Comparison of ENCODE assay signal across 9 cellular contexts in genomic region chr20:37406010-37406998, GRCh38.
DNase-seq lines count a peak whose midpoint lies in the region; ATAC-seq, FAIRE-seq and TF ChIP-seq lines count a peak whose summit lies in the region.
"Had no signal": no experiment of that assay in that cellular context is flagged by ENCODE, and none has a peak within 500 bp of the region (broad histone marks: within the 10 kb centered on the region; RNA-seq: fewer than 3 reads in every experiment).

No MANE protein-coding gene starts in this region.

- H3K27me3 ChIP-seq in Peyer's patch (no peaks in the 10 kb centered on the region), K562 (ENCODE audit: control insufficient read depth in 2 of 2, insufficient read depth in 2 of 2, low read length in 2 of 2) (peaks cover 30 to 39% of the 10 kb centered on the region in 2 experiments), keratinocyte (ENCODE audit: control insufficient read depth, extremely low read depth, insufficient read depth, low read length) (peaks cover 30% of the 10 kb centered on the region)

- intact Hi-C loops in K562 (cut with micrococcal nuclease): no loop called here

- TF ChIP-seq CTCF in Peyer's patch (IDR thresholded peaks at IDR 0.05) (no peak), K562 (IDR thresholded peaks at IDR 0.05 in 2 of 3, conservative IDR thresholded peaks at IDR 0.05 in 1 of 3; ENCODE audit: insufficient read depth in 2 of 3, low read depth in 1 of 3, low read length in 3 of 3) (no peak), keratinocyte (optimal IDR thresholded peaks at IDR 0.05 in 1 of 3, IDR thresholded peaks at IDR 0.05 in 1 of 3, conservative IDR thresholded peaks at IDR 0.05 in 1 of 3; ENCODE audit: extremely low read depth in 1 of 3, insufficient read depth in 2 of 3, low read length in 3 of 3) (no peak)

- DNase-seq in DMS 273 (lab: John Stamatoyannopoulos, UW; ENCODE audit: unreplicated experiment) (peak; percentile 86), DMS 273 treated with DMSO at 0.1 percent for 48 hours (lab: John Stamatoyannopoulos, UW) (no peak), Peyer's patch (peak in 2 of 3 donors; percentile 61 to 67), K562 (ENCODE audit: extremely low read depth in 1 of 4, low spot score in 3 of 4) (peak; percentile 75 to 96 (median 93)), keratinocyte (ENCODE audit: low read depth, low spot score) (no peak)
- DNase-seq in stimulated activated CD4-positive, alpha-beta T cell treated with anti-CD3 and anti-CD28 coated beads, Interleukin-15, amount 100 ng/mL, for 24 hours: peak; percentile 65

- whole genome bisulfite sequencing in K562 (ENCODE audit: insufficient coverage, low coverage, missing lambda C conversion rate): 28% methylated on average over 29 of the region's 49 CpGs

- H2AFZ ChIP-seq in K562 (ENCODE audit: low read depth, low read length) (peak overlapping the region; percentile 96), keratinocyte (ENCODE audit: control insufficient read depth, low read length) (peak overlapping the region; percentile 65)

- FAIRE-seq in K562 (lab: Jason Lieb, UNC) (peak; percentile 55), keratinocyte (lab: Jason Lieb, UNC) (peak; percentile 13)
- FAIRE-seq: A204.1 had no signal

- BruUV-seq in K562 (replicated peaks; lab: Mats Ljungman, UMichigan): no TSS peak

- CTCF ChIA-PET in K562 (lab: Yijun Ruan, JAX; ENCODE audit: low intra/inter-chr PET ratio): no interaction called here

- peak overlapping the region; percentile 76 for H3K4me2 ChIP-seq in K562 (ENCODE audit: insufficient read depth, low read length)
- H3K4me2 ChIP-seq in keratinocyte (ENCODE audit: control insufficient read depth, extremely low read depth, insufficient read depth, low read depth, low read length): peak overlapping the region; percentile 90

- H3K4me3 ChIP-seq in Peyer's patch: peak overlapping the region; percentile 3 to 51 (median 40)
- peak overlapping the region; percentile 12; the same call in 1 of the 2 replicates for H3K4me3 ChIP-seq in K562
- H3K4me3 ChIP-seq in keratinocyte (ENCODE audit: control insufficient read depth in 2 of 3, extremely low read depth in 1 of 3, insufficient read depth in 2 of 3, low read depth in 1 of 3, low read length in 3 of 3): peak overlapping the region; percentile 13 to 68 (median 66)

- POLR2A ChIA-PET in K562 (lab: Yijun Ruan, JAX): interaction anchor here (0.5 kb wide), 1 partner anchor 62 kb away, joined by 3 read pairs; no protein-coding TSS in a partner anchor

- in situ Hi-C loops in K562 (cut with MboI): no loop called here

- peaks cover 6% of the 10 kb centered on the region; the same call in 1 of the 2 replicates for H4K20me1 ChIP-seq in K562 (replicated peaks; ENCODE audit: control insufficient read depth, insufficient read depth, low read length)
- H4K20me1 ChIP-seq in keratinocyte (ENCODE audit: control insufficient read depth, extremely low read depth, insufficient read depth, low read length): peaks cover 5% of the 10 kb centered on the region

- no peak overlapping the region for H3K27ac ChIP-seq in Peyer's patch
- H3K27ac ChIP-seq in K562 (ENCODE audit: extremely low read depth, low read depth, low read length): no peak overlapping the region; the same call in 2 of the 3 replicates
- H3K27ac ChIP-seq in keratinocyte (ENCODE audit: control insufficient read depth, insufficient read depth, low read length): no peak overlapping the region

- peaks cover 0 to 25% (median 0%) of the 10 kb centered on the region in 3 donors for H3K36me3 ChIP-seq in Peyer's patch
- H3K36me3 ChIP-seq in K562 (ENCODE audit: control insufficient read depth, insufficient read depth, low read length): no peaks in the 10 kb centered on the region
- peaks cover 8 to 14% of the 10 kb centered on the region in 2 experiments for H3K36me3 ChIP-seq in keratinocyte (ENCODE audit: control insufficient read depth in 2 of 2, extremely low read depth in 1 of 2, insufficient read depth in 2 of 2, low read length in 2 of 2)

- TF ChIP-seq POLR2A in Peyer's patch (IDR thresholded peaks at IDR 0.05) (no peak), K562 (conservative IDR thresholded peaks at IDR 0.05) (peak; percentile 60; the same call in 1 of the 2 replicates)

- H3K79me2 ChIP-seq in K562 (ENCODE audit: control insufficient read depth, insufficient read depth, low read length) (no peaks in the 10 kb centered on the region), keratinocyte (ENCODE audit: control insufficient read depth, insufficient read depth, low read length) (no peaks in the 10 kb centered on the region)

- ATAC-seq in HG03103 (IDR thresholded peaks at IDR 0.05; ENCODE audit: low read depth, unreplicated experiment) (peak; percentile 45), K562 (peak; percentile 89), GM19455 (IDR thresholded peaks at IDR 0.05; ENCODE audit: unreplicated experiment) (no peak)

- H3K9me1 ChIP-seq in K562 (ENCODE audit: control insufficient read depth, insufficient read depth, low read length) (peaks cover 5% of the 10 kb centered on the region), keratinocyte (ENCODE audit: control insufficient read depth, extremely low read depth, insufficient read depth, low read length) (no peaks in the 10 kb centered on the region)

- H3K9me3 ChIP-seq in Peyer's patch: no peaks in the 10 kb centered on the region
- no peaks in the 10 kb centered on the region for H3K9me3 ChIP-seq in K562 (replicated peaks; ENCODE audit: control insufficient read depth, insufficient read depth, low read depth, low read length)
- no peaks in the 10 kb centered on the region for H3K9me3 ChIP-seq in keratinocyte (ENCODE audit: control insufficient read depth, low read depth, low read length)

- H3K4me1 ChIP-seq in Peyer's patch: peaks cover 0 to 18% (median 2%) of the 10 kb centered on the region in 4 donors
- peaks cover 6 to 26% of the 10 kb centered on the region in 2 experiments; a peak in 4 of 5 replicates for H3K4me1 ChIP-seq in K562 (replicated peaks in 1 of 2; ENCODE audit: control insufficient read depth in 2 of 2, insufficient read depth in 2 of 2, low read length in 2 of 2)
- H3K4me1 ChIP-seq in keratinocyte (ENCODE audit: control insufficient read depth, extremely low read depth, insufficient read depth, low read length): peaks cover 19% of the 10 kb centered on the region

- H3K9ac ChIP-seq in K562 (ENCODE audit: insufficient read depth in 1 of 2, low read depth in 2 of 2, low read length in 2 of 2): peak overlapping the region; percentile 60 to 88
- H3K9ac ChIP-seq in keratinocyte (ENCODE audit: control insufficient read depth, extremely low read depth, insufficient read depth, low read length): peak overlapping the region; percentile 65

- no peak for TF ChIP-seq RAD21 in K562 (CRISPR knock-in tag; conservative IDR thresholded peaks at IDR 0.05 in 1 of 2, IDR thresholded peaks at IDR 0.05 in 1 of 2)

- no peak for TF ChIP-seq EP300 in K562 (IDR thresholded peaks at IDR 0.05; ENCODE audit: low read length)

- dilution Hi-C loops in keratinocyte (cut with MboI; ENCODE audit: extremely low pct_ligation_motif_present, low sequenced_read_pairs): no loop called here

TF ChIP-seq in K562, 482 proteins besides CTCF, POLR2A, EP300 and RAD21 (continues in another document):
- no peak for TF ChIP-seq GTF3C2 (IDR thresholded peaks at IDR 0.05; ENCODE audit: borderline replicate concordance, extremely low read depth, insufficient read length)
- TF ChIP-seq XRCC4 (IDR thresholded peaks at IDR 0.05; ENCODE audit: extremely low read depth, insufficient read depth, insufficient read length): no peak
- peak in 1 of 2 experiments; percentile 78 for TF ChIP-seq MNT (conservative IDR thresholded peaks at IDR 0.05)
- TF ChIP-seq HNRNPUL1 (IDR thresholded peaks at IDR 0.05; ENCODE audit: low read length): no peak
- no peak for TF ChIP-seq HCFC1 (IDR thresholded peaks at IDR 0.05; ENCODE audit: low read depth, low read length)
- TF ChIP-seq FOXP1 (CRISPR knock-in tag; IDR thresholded peaks at IDR 0.05): peak; percentile 62; the same call in 1 of the 2 replicates
- no peak for TF ChIP-seq ZNF174 (CRISPR knock-in tag; IDR thresholded peaks at IDR 0.05)
- TF ChIP-seq MTA2 (IDR thresholded peaks at IDR 0.05; ENCODE audit: low read depth): no peak

Comparison
In these comparisons a context has a peak if more than half of its experiments do, and no peak if none do; other contexts are left out.
1. DNase-seq: peak in DMS 273 (single experiment), Peyer's patch (2 of 3), K562 (4 of 4) and stimulated activated CD4-positive, alpha-beta T cell treated with anti-CD3 and anti-CD28 coated beads, Interleukin-15, amount 100 ng/mL, for 24 hours (single experiment); none in DMS 273 treated with DMSO at 0.1 percent for 48 hours (single experiment) and keratinocyte (single experiment).
2. H3K4me3 ChIP-seq: peak in every context shown above with its lines; median percentile 66 in keratinocyte; 40 in Peyer's patch; 12 in K562.